In genomic region chr17:30236297-30236624, GRCh38 we compare ENCODE assay signal across 10 cellular contexts. TPM values are rescaled to one million over a fixed set of nuclear protein-coding genes. Genes with fewer than 3 reads are reported as not detected.
DNase-seq lines count a peak whose midpoint lies in the region; FAIRE-seq and TF ChIP-seq lines count a peak whose summit lies in the region.
"Had no signal": no experiment of that assay in that cellular context is flagged by ENCODE, and none has a peak within 500 bp of the region (broad histone marks: within the 10 kb centered on the region; RNA-seq: fewer than 3 reads in every experiment).

No MANE protein-coding gene starts in this region.

- no peak overlapping the region for H2BK5ac ChIP-seq in mesendoderm (ENCODE audit: low read length)

- H3K23ac ChIP-seq in mesendoderm (ENCODE audit: low read length) = no peak overlapping the region

- no peak overlapping the region for H3K4me2 ChIP-seq in mesendoderm (ENCODE audit: low read length)

- no peak overlapping the region for H2BK120ac ChIP-seq in mesendoderm (ENCODE audit: low read depth, low read length)

- no peaks in the 10 kb centered on the region for H3K4me1 ChIP-seq in mesendoderm (ENCODE audit: control insufficient read depth, low read depth, low read length)

- WGBS in mesendoderm (ENCODE audit: extremely low coverage, insufficient coverage, low lambda C conversion rate) = no CpG with 5 or more reads among the region's 10 CpGs

- H3K4me3 ChIP-seq in fibroblast of the aortic adventitia (ENCODE audit: low read depth, low read length) = peak overlapping the region; percentile 63
- peak overlapping the region; percentile 49 for H3K4me3 ChIP-seq in skeletal muscle cell (ENCODE audit: low read depth, low read length)
- H3K4me3 ChIP-seq in mesendoderm (ENCODE audit: low read length) = no peak overlapping the region

- peaks cover 34% of the 10 kb centered on the region for H3K27me3 ChIP-seq in mesendoderm (ENCODE audit: insufficient read depth, low read length, poor library complexity)

- no peak overlapping the region for H3K9ac ChIP-seq in mesendoderm (ENCODE audit: low read length)

- peaks cover 60% of the 10 kb centered on the region for H3K27me3 Mint-ChIP-seq in activated CD4-positive, alpha-beta memory T cell treated with anti-CD3 and anti-CD28 coated beads for 36 hours

- peak overlapping the region; percentile 54 for H3K4me3 Mint-ChIP-seq in activated CD4-positive, alpha-beta memory T cell treated with anti-CD3 and anti-CD28 coated beads for 36 hours

- no peaks in the 10 kb centered on the region for H3K36me3 Mint-ChIP-seq in activated CD4-positive, alpha-beta memory T cell treated with anti-CD3 and anti-CD28 coated beads for 36 hours

- no peak overlapping the region for H2AK5ac ChIP-seq in mesendoderm (ENCODE audit: low read length)

- no peak for TF ChIP-seq CTCF in fibroblast of the aortic adventitia (IDR thresholded peaks at IDR 0.05; ENCODE audit: insufficient read depth, low read length)

- CTCF ChIA-PET in activated CD4-positive, alpha-beta memory T cell treated with anti-CD3 and anti-CD28 coated beads for 36 hours (lab: Charles Lee) = interaction anchor here (1.2 to 3.6 kb wide), 6 partner anchors 10 to 143 kb away, joined by 3 to 20 read pairs (median 12); no protein-coding TSS in a partner anchor

- H3K4me1 Mint-ChIP-seq in activated CD4-positive, alpha-beta memory T cell treated with anti-CD3 and anti-CD28 coated beads for 36 hours (ENCODE audit: low read depth) = peaks cover 16% of the 10 kb centered on the region

- no peak overlapping the region for H3K18ac ChIP-seq in mesendoderm (ENCODE audit: low read length)

- H3K27ac Mint-ChIP-seq in activated CD4-positive, alpha-beta memory T cell treated with anti-CD3 and anti-CD28 coated beads for 36 hours = no peak overlapping the region

- H3K27ac ChIP-seq in mesendoderm (ENCODE audit: low read depth, low read length) = no peak overlapping the region

- intact Hi-C loops in activated CD4-positive, alpha-beta memory T cell treated with anti-CD3 and anti-CD28 coated beads for 36 hours (cut with micrococcal nuclease) = loop anchor here (5.0 to 10.0 kb wide), 3 partner anchors 99 to 134 kb away; partner anchors contain the start of gene TMIGD1

- no peak overlapping the region for H4K5ac ChIP-seq in mesendoderm (ENCODE audit: low read length)

- H3K79me2 ChIP-seq in mesendoderm (ENCODE audit: control insufficient read depth, insufficient read depth, low read length) = no peaks in the 10 kb centered on the region

- peak; percentile 5 for FAIRE-seq in GM12891 (lab: Jason Lieb, UNC)

- no peak for TF ChIP-seq POLR2A in GM12891 (IDR thresholded peaks at IDR 0.05; ENCODE audit: low read depth, low read length)

- no peak overlapping the region for H3K4ac ChIP-seq in mesendoderm (ENCODE audit: low read depth, low read length)

- H2BK15ac ChIP-seq in mesendoderm (replicated peaks; ENCODE audit: low read depth) = no peak overlapping the region

- H3K9me3 Mint-ChIP-seq in activated CD4-positive, alpha-beta memory T cell treated with anti-CD3 and anti-CD28 coated beads for 36 hours = no peaks in the 10 kb centered on the region

- POLR2A ChIA-PET in activated CD4-positive, alpha-beta memory T cell treated with anti-CD3 and anti-CD28 coated beads for 36 hours (lab: Charles Lee) = no interaction called here

- no peaks in the 10 kb centered on the region for H3K36me3 ChIP-seq in mesendoderm (ENCODE audit: control insufficient read depth, insufficient read depth, low read length)

- no peaks in the 10 kb centered on the region for H3K79me1 ChIP-seq in mesendoderm (ENCODE audit: low read length)

- no peak overlapping the region for H3K56ac ChIP-seq in mesendoderm (ENCODE audit: low read length)

- no peak for DNase-seq in GM12891 (ENCODE audit: insufficient read length, low spot score)
- DNase-seq in activated CD4-positive, alpha-beta memory T cell treated with anti-CD3 and anti-CD28 coated beads for 36 hours = no peak
- no peak for DNase-seq in fibroblast of the aortic adventitia (ENCODE audit: low read depth)
- DNase-seq in skeletal muscle cell (ENCODE audit: low read depth) = no peak
- no peak for DNase-seq in AG08396 (ENCODE audit: low spot score)
- DNase-seq in mesendoderm = no peak
- DNase-seq in stimulated activated CD4-positive, alpha-beta T cell treated with anti-CD3 and anti-CD28 coated beads, Interleukin-1b, Interleukin-23, amount 100 ng/mL, for 48 hours = no peak
- DNase-seq: KBM-7, occipital lobe had no signal

- H4K8ac ChIP-seq in mesendoderm (ENCODE audit: low read depth, low read length) = no peak overlapping the region

TF ChIP-seq in GM12891, 5 proteins besides CTCF, POLR2A, EP300 and RAD21:
- no peak for TF ChIP-seq PAX5 (IDR thresholded peaks at IDR 0.05; ENCODE audit: insufficient read depth, low read length, severe bottlenecking)
- no peak for TF ChIP-seq POLR2AphosphoS5 (IDR thresholded peaks at IDR 0.05; ENCODE audit: low read depth, low read length)
- no peak for TF ChIP-seq SPI1 (IDR thresholded peaks at IDR 0.05; ENCODE audit: low read depth, low read length)
- no peak for TF ChIP-seq TAF1 (IDR thresholded peaks at IDR 0.05; ENCODE audit: low read depth, low read length)
- TF ChIP-seq POU2F2 (IDR thresholded peaks at IDR 0.05; ENCODE audit: low read depth, low read length) = no peak

RNA-seq across cellular contexts. Expression of gene SLC6A4, which starts 0.8 kb away (rescaled TPM):
- 2.1 TPM for polyA plus RNA-seq in GM12891 (2012; ENCODE audit: low read depth, missing spikeins)
- not detected for total RNA-seq in activated CD4-positive, alpha-beta memory T cell treated with anti-CD3 and anti-CD28 coated beads for 36 hours
- total RNA-seq in fibroblast of the aortic adventitia (ENCODE audit: low replicate concordance) = 0.41 and 23.8 TPM in 2 replicates
- 0.03 TPM for polyA plus RNA-seq in mesendoderm (2013, experiment 1 of 2)
- polyA plus RNA-seq in mesendoderm (2013, experiment 2 of 2) = 0.08 TPM
- total RNA-seq: H4 had no signal

RNA-seq across cellular contexts. Expression of gene BLMH, which starts 55.5 kb away (rescaled TPM):
- 32.9 TPM for polyA plus RNA-seq in GM12891 (2012; ENCODE audit: low read depth, missing spikeins)
- total RNA-seq in activated CD4-positive, alpha-beta memory T cell treated with anti-CD3 and anti-CD28 coated beads for 36 hours = 10 to 100 TPM; 47.0 to 49.6 TPM
- total RNA-seq in fibroblast of the aortic adventitia (ENCODE audit: low replicate concordance) = 30.5 and 35.9 TPM in 2 replicates
- polyA plus RNA-seq in mesendoderm (2013, experiment 1 of 2) = 55.5 TPM
- polyA plus RNA-seq in mesendoderm (2013, experiment 2 of 2) = 54.7 TPM
